Comparison of ENCODE assay signal across 29 cellular contexts in the genomic region with DNA sequence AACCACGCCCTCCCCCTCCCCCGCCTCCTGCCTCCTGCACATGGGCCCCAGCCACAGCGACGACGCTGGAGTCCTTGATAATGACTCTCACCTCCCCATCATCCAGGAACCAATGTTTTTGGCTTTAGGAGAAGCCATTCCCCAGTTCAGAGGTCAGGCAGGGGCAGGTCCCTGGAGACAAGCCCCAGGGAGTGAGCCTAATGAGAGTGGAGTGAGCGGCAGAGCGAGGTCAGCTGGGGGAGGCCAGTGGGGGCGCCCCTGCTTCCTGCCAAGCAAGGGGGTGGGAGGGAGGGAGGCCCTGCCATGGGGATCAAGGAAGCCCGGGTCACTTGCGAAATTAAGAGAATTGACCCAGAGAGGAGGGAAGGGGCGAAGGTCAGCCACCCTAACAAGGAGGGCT.
"Had no signal": no experiment of that assay in that cellular context is flagged by ENCODE, and none has a peak within 500 bp of the region (broad histone marks: within the 10 kb centered on the region; RNA-seq: fewer than 3 reads in every experiment).

No MANE protein-coding gene starts in this region.

- H3K27ac ChIP-seq: RWPE1, SJCRH30 had no signal

- H3K36me3 Mint-ChIP-seq: activated CD8-positive, alpha-beta memory T cell treated with anti-CD3 and anti-CD28 coated beads, Interleukin-2, amount 10 ng/mL, durations not matched to agents 7 days and 5 days; activated naive CD8-positive, alpha-beta T cell; brain had no signal

- H3K9me3 Mint-ChIP-seq: activated B cell treated with CpG ODN at 0.5 μM for 24 hours; activated CD4-positive, alpha-beta T cell treated with anti-CD3 and anti-CD28 coated beads, Interleukin-2, amount 10 ng/mL, durations not matched to agents 24 days and 14 days; activated T-cell treated with anti-CD3 and anti-CD28 coated beads, Interleukin-2, amount 50 U/mL, for 24 hours; activated T-helper 1 cell treated with anti-CD3 and anti-CD28 coated beads, Interleukin-12 subunit alpha, Interleukin-12 subunit beta, Interleukin-2, Interleukin-4 antibody, amounts not matched to agents 30 ng/mL and 10 ng/mL and 1 ng/mL, durations not matched to agents 14 hours and 24 hours and 36 hours; central memory CD8-positive, alpha-beta T cell; T-helper 2 cell treated with Interferon-gamma antibody and Interleukin-4, amounts not matched to agents 5 μg/mL and 100 μg/mL, for 36 hours had no signal

- H3K27ac Mint-ChIP-seq: activated B cell treated with CpG ODN at 0.5 μM for 24 hours; activated CD4-positive, alpha-beta T cell treated with anti-CD3 and anti-CD28 coated beads, Interleukin-2, amount 10 ng/mL, durations not matched to agents 24 days and 14 days; activated CD8-positive, alpha-beta memory T cell treated with anti-CD3 and anti-CD28 coated beads, Interleukin-2, amount 10 ng/mL, durations not matched to agents 7 days and 5 days; activated naive CD8-positive, alpha-beta T cell; activated T-cell treated with anti-CD3 and anti-CD28 coated beads, Interleukin-2, amount 50 U/mL, for 24 hours; activated T-helper 1 cell treated with anti-CD3 and anti-CD28 coated beads, Interleukin-12 subunit alpha, Interleukin-12 subunit beta, Interleukin-2, Interleukin-4 antibody, amounts not matched to agents 30 ng/mL and 10 ng/mL and 1 ng/mL, durations not matched to agents 14 hours and 24 hours and 36 hours; T-helper 2 cell treated with Interferon-gamma antibody and Interleukin-4, amounts not matched to agents 5 μg/mL and 100 μg/mL, for 36 hours had no signal

- DNase-seq: activated B cell treated with CpG ODN at 0.5 μM for 24 hours; activated CD4-positive, alpha-beta T cell treated with anti-CD3 and anti-CD28 coated beads for 1 hour; activated CD4-positive, alpha-beta T cell treated with anti-CD3 and anti-CD28 coated beads, Interleukin-2, amount 10 ng/mL, durations not matched to agents 24 days and 14 days; activated CD4-positive, alpha-beta T cell treated with anti-CD3 and anti-CD28 coated beads, Interleukin-2, amount 50 U/mL, for 48 hours; activated CD8-positive, alpha-beta memory T cell treated with anti-CD3 and anti-CD28 coated beads, Interleukin-2, amount 10 ng/mL, durations not matched to agents 7 days and 5 days; activated effector memory CD4-positive, alpha-beta T cell treated with Interleukin-2 at 50 U/mL for 16 hours; activated naive CD4-positive, alpha-beta T cell; activated T-cell treated with anti-CD3 and anti-CD28 coated beads, Interleukin-2, amount 50 U/mL, for 24 hours; Kasumi-1; KBM-7; NCI-H1092 treated with DMSO at 0.1 percent for 48 hours; NCI-H1417 treated with DMSO at 0.1 percent for 48 hours; NCI-H1694; NCI-H2029; NCI-H2107; NCI-H2171 treated with DMSO at 0.1 percent for 48 hours; NCI-H345; NCI-H510A treated with DMSO at 0.1 percent for 48 hours; NCI-H69; Peyer's patch; Right ventricle myocardium superior; SJCRH30; SK-N-SH had no signal

- ATAC-seq: activated CD8-positive, alpha-beta memory T cell treated with anti-CD3 and anti-CD28 coated beads, Interleukin-2, amount 10 ng/mL, durations not matched to agents 7 days and 5 days had no signal

- H3K4me1 Mint-ChIP-seq: activated B cell treated with CpG ODN at 0.5 μM for 24 hours; activated CD4-positive, alpha-beta T cell treated with anti-CD3 and anti-CD28 coated beads, Interleukin-2, amount 10 ng/mL, durations not matched to agents 24 days and 14 days; activated CD8-positive, alpha-beta memory T cell treated with anti-CD3 and anti-CD28 coated beads, Interleukin-2, amount 10 ng/mL, durations not matched to agents 7 days and 5 days; central memory CD8-positive, alpha-beta T cell had no signal

- H3K4me3 Mint-ChIP-seq: activated B cell treated with CpG ODN at 0.5 μM for 24 hours; activated CD4-positive, alpha-beta T cell treated with anti-CD3 and anti-CD28 coated beads, Interleukin-2, amount 10 ng/mL, durations not matched to agents 24 days and 14 days; activated CD8-positive, alpha-beta memory T cell treated with anti-CD3 and anti-CD28 coated beads, Interleukin-2, amount 10 ng/mL, durations not matched to agents 7 days and 5 days; activated naive CD8-positive, alpha-beta T cell; activated T-cell treated with anti-CD3 and anti-CD28 coated beads, Interleukin-2, amount 50 U/mL, for 24 hours; activated T-helper 1 cell treated with anti-CD3 and anti-CD28 coated beads, Interleukin-12 subunit alpha, Interleukin-12 subunit beta, Interleukin-2, Interleukin-4 antibody, amounts not matched to agents 30 ng/mL and 10 ng/mL and 1 ng/mL, durations not matched to agents 14 hours and 24 hours and 36 hours; brain; central memory CD8-positive, alpha-beta T cell; T-helper 2 cell treated with Interferon-gamma antibody and Interleukin-4, amounts not matched to agents 5 μg/mL and 100 μg/mL, for 36 hours had no signal
